ENCODE assay signal across 1 cellular context in the genomic region with DNA sequence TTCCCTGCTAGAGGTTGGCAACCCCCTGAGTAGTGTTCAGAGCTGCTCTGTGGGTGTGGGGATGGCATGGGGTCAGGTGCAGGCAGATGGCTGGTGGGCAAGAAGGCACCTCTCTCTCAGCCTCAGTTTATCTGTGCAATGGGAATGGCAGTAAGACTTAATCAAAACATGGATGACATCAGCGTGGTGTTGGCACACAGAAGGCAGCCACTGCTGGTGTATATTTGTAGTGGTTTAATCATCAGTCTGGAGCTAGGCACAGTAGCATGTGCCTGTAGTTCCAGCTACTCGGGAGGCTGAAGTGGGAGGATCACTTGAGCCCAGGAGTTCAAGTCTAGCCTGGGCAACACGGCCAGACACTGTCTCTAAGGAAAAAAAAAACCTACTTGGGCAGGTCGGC.
TF ChIP-seq lines count a peak whose summit lies in the region.

No MANE protein-coding gene starts in this region.

TF ChIP-seq in H1, 55 proteins besides CTCF, POLR2A, EP300 and RAD21:
- TF ChIP-seq POLR2AphosphoS5 (IDR thresholded peaks at IDR 0.05; ENCODE audit: low read depth, low read length): no peak
- TF ChIP-seq ATF2 (IDR thresholded peaks at IDR 0.05; ENCODE audit: low read length): no peak
- TF ChIP-seq CHD1 (IDR thresholded peaks at IDR 0.05; ENCODE audit: low read depth, low read length): no peak
- TF ChIP-seq SIRT6 (IDR thresholded peaks at IDR 0.05; ENCODE audit: low read length): no peak
- no peak for TF ChIP-seq BCL11A (IDR thresholded peaks at IDR 0.05; ENCODE audit: low read depth in 2 of 2, low read length in 2 of 2)
- no peak for TF ChIP-seq KDM5A (IDR thresholded peaks at IDR 0.05; ENCODE audit: low read length)
- no peak for TF ChIP-seq HDAC6 (IDR thresholded peaks at IDR 0.05; ENCODE audit: low read depth, low read length)
- no peak for TF ChIP-seq CBX5 (IDR thresholded peaks at IDR 0.05; ENCODE audit: low read depth, low read length)
- TF ChIP-seq CREB1 (IDR thresholded peaks at IDR 0.05): no peak
- TF ChIP-seq E2F6 (IDR thresholded peaks at IDR 0.05): no peak
- no peak for TF ChIP-seq MAX (IDR thresholded peaks at IDR 0.05)
- TF ChIP-seq SRF (IDR thresholded peaks at IDR 0.05; ENCODE audit: low read depth, low read length): no peak
- no peak for TF ChIP-seq EZH2 (IDR thresholded peaks at IDR 0.05; ENCODE audit: low read depth, low read length, severe bottlenecking)
- TF ChIP-seq CEBPB (IDR thresholded peaks at IDR 0.05; ENCODE audit: low read depth, low read length): no peak
- TF ChIP-seq EGR1 (IDR thresholded peaks at IDR 0.05; ENCODE audit: borderline replicate concordance, low read depth, low read length): no peak
